ENCODE assay signal across 8 cellular contexts in the genomic region with DNA sequence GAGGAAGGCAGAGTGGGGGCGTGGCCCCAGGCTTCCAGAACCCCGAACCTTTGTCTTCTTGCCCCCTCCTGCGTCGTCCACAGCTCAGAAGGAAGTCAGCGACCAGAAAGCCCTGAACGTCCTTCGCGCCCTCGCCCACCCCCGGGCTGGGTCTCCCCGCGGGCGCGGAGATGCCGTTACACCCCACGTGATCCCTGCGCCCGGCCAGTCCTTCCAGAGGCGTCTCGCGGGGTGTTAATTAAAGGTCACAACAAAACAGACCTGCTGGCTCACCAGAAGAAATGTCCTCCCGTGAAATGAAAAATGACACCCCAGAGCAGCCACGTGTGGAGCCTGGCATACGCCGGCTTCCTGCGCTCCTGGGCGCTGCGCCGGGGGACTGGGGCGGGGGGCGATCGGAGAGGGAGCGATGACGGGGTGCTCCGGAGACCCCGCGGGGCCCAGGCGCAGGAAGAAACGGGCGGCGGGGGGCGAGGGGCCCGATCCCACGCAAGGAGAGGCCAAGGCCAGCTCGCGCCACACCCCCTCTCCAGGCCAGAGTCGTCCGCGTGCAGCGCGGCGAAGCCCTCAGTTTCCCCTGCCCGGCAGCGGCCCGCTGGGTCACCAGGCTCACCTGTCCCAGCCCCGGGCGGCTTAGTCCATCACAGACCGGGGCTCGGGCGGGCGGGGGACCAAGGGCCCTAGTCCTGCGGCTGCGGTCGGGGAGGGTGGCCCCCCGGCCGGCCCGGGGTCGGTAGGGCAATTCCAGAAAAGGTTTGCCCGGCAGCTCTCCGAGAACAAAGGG. TPM values are rescaled to one million over a fixed set of nuclear protein-coding genes. Genes with fewer than 3 reads are reported as not detected.
DNase-seq lines count a peak whose midpoint lies in the region; ATAC-seq and TF ChIP-seq lines count a peak whose summit lies in the region.

No MANE protein-coding gene starts in this region.

- H3K4me1 Mint-ChIP-seq in activated CD8-positive, alpha-beta T cell treated with anti-CD3 and anti-CD28 coated beads for 36 hours (ENCODE audit: low read depth) = peaks cover 18% of the 10 kb centered on the region

- DNase-seq in DMS114 treated with DMSO at 0.1 percent for 48 hours (lab: John Stamatoyannopoulos, UW; ENCODE audit: unreplicated experiment) (peak; percentile 1), fibroblast of villous mesenchyme (ENCODE audit: low read depth) (peak; percentile 36), osteoblast (ENCODE audit: insufficient read length, low spot score, missing footprints) (peak; percentile 88), NCI-H226 (no peak)
- DNase-seq in activated CD8-positive, alpha-beta T cell treated with anti-CD3 and anti-CD28 coated beads for 36 hours = peak; percentile 28

- H3K36me3 ChIP-seq in HUES48 (ENCODE audit: control insufficient read depth, insufficient read depth, low read length) = no peaks in the 10 kb centered on the region
- no peaks in the 10 kb centered on the region for H3K36me3 ChIP-seq in osteoblast (ENCODE audit: insufficient read depth, low read length)

- H3K27me3 Mint-ChIP-seq in activated CD8-positive, alpha-beta T cell treated with anti-CD3 and anti-CD28 coated beads for 36 hours = peaks cover 64% of the 10 kb centered on the region

- no peak overlapping the region for H3K9ac ChIP-seq in HUES48 (ENCODE audit: low read depth, low read length)

- no peaks in the 10 kb centered on the region for H3K79me2 ChIP-seq in osteoblast (ENCODE audit: insufficient read depth, low read length)

- peak overlapping the region; percentile 85 for H2AFZ ChIP-seq in osteoblast (ENCODE audit: low read length)

- peak overlapping the region; percentile 68 for H3K4me3 Mint-ChIP-seq in activated CD8-positive, alpha-beta T cell treated with anti-CD3 and anti-CD28 coated beads for 36 hours

- no peak for TF ChIP-seq CTCF in activated CD8-positive, alpha-beta T cell treated with anti-CD3 and anti-CD28 coated beads for 36 hours (IDR thresholded peaks at IDR 0.05)
- TF ChIP-seq CTCF in fibroblast of villous mesenchyme (IDR thresholded peaks at IDR 0.05; ENCODE audit: insufficient read depth, low read depth, low read length) (no peak), osteoblast (IDR thresholded peaks at IDR 0.05; ENCODE audit: extremely low read depth, low read depth, low read length) (no peak)

- intact Hi-C loops in activated CD8-positive, alpha-beta T cell treated with anti-CD3 and anti-CD28 coated beads for 36 hours (cut with micrococcal nuclease) = loop anchor here (2.0 to 5.0 kb wide), 2 partner anchors 225 to 848 kb away; no protein-coding TSS in a partner anchor

- no peak for ATAC-seq in activated CD8-positive, alpha-beta T cell treated with anti-CD3 and anti-CD28 coated beads for 36 hours
- ATAC-seq in HG03139 (IDR thresholded peaks at IDR 0.05; ENCODE audit: unreplicated experiment) = no peak
- no peak for ATAC-seq in GM21423 (IDR thresholded peaks at IDR 0.05; ENCODE audit: unreplicated experiment)

- H3K27ac ChIP-seq in HUES48 (ENCODE audit: low read depth, low read length) = no peak overlapping the region
- H3K27ac ChIP-seq in osteoblast (ENCODE audit: low read depth, low read length) = no peak overlapping the region

- H3K9me3 Mint-ChIP-seq in activated CD8-positive, alpha-beta T cell treated with anti-CD3 and anti-CD28 coated beads for 36 hours = peaks cover 5% of the 10 kb centered on the region

- no peak overlapping the region for H3K27ac Mint-ChIP-seq in activated CD8-positive, alpha-beta T cell treated with anti-CD3 and anti-CD28 coated beads for 36 hours

- CTCF ChIA-PET in activated CD8-positive, alpha-beta T cell treated with anti-CD3 and anti-CD28 coated beads for 36 hours (lab: Charles Lee) = interaction anchor here (0.6 to 2.1 kb wide), 37 partner anchors 12 to 1344 kb away, joined by 3 to 12 read pairs (median 4); no protein-coding TSS in a partner anchor

- peak overlapping the region; percentile 98 for H3K4me2 ChIP-seq in osteoblast (ENCODE audit: insufficient read depth, low read length)

- POLR2A ChIA-PET in activated CD8-positive, alpha-beta T cell treated with anti-CD3 and anti-CD28 coated beads for 36 hours (lab: Charles Lee) = interaction anchor here (0.6 kb wide), 1 partner anchor 59 kb away, joined by 3 read pairs; no protein-coding TSS in a partner anchor

- H3K4me1 ChIP-seq in HUES48 (ENCODE audit: control insufficient read depth, insufficient read depth, low read length) (peaks cover 7% of the 10 kb centered on the region; the same call in 1 of the 2 replicates), osteoblast (ENCODE audit: insufficient read depth, low read length) (peaks cover 31% of the 10 kb centered on the region)

- no peaks in the 10 kb centered on the region for H4K20me1 ChIP-seq in osteoblast (ENCODE audit: insufficient read depth, low read length)

- peaks cover 63% of the 10 kb centered on the region for H3K27me3 ChIP-seq in HUES48 (ENCODE audit: control insufficient read depth, insufficient read depth, low read length)
- peaks cover 33% of the 10 kb centered on the region for H3K27me3 ChIP-seq in osteoblast (ENCODE audit: insufficient read depth, low read length)

- H3K4me3 ChIP-seq in HUES48 (ENCODE audit: low read depth, low read length) = peak overlapping the region; percentile 74
- H3K4me3 ChIP-seq in fibroblast of villous mesenchyme (ENCODE audit: low read depth, low read length) = peak overlapping the region; percentile 94
- H3K4me3 ChIP-seq in osteoblast (ENCODE audit: insufficient read depth, low read length) = peak overlapping the region; percentile 79

- H3K9me3 ChIP-seq in HUES48 (ENCODE audit: control insufficient read depth, insufficient read depth, low read length) = no peaks in the 10 kb centered on the region
- H3K9me3 ChIP-seq in osteoblast (ENCODE audit: low read depth, low read length) = no peaks in the 10 kb centered on the region

- no peaks in the 10 kb centered on the region for H3K36me3 Mint-ChIP-seq in activated CD8-positive, alpha-beta T cell treated with anti-CD3 and anti-CD28 coated beads for 36 hours (ENCODE audit: low read depth)

RNA-seq across cellular contexts. Expression of a gene that starts 0.9 kb away (rescaled TPM):
- under 1 TPM; 0.16 TPM for total RNA-seq in activated CD8-positive, alpha-beta T cell treated with anti-CD3 and anti-CD28 coated beads for 36 hours
- 12.1 and 66.0 TPM in 2 replicates for total RNA-seq in fibroblast of villous mesenchyme
- total RNA-seq in osteoblast = 22.1 and 28.6 TPM in 2 replicates

Comparison
In these comparisons a context has a peak if more than half of its experiments do, and no peak if none do; other contexts are left out.
1. RNA of a gene that starts 0.9 kb away (total RNA-seq): 22.1 to 28.6 TPM in osteoblast and 12.1 to 66.0 TPM in fibroblast of villous mesenchyme; 0.16 TPM in activated CD8-positive, alpha-beta T cell treated with anti-CD3 and anti-CD28 coated beads for 36 hours; every median in the first group is over 10 times any median in the second.
2. Peak in every context shown above with its lines, with median percentiles within 50 percentile points of each other: H3K4me3 ChIP-seq.